In genomic region chr9:14221558-14221957, GRCh38 we compare ENCODE assay signal across 9 cellular contexts.
DNase-seq lines count a peak whose midpoint lies in the region; ATAC-seq and TF ChIP-seq lines count a peak whose summit lies in the region.
"Had no signal": no experiment of that assay in that cellular context is flagged by ENCODE, and none has a peak within 500 bp of the region (broad histone marks: within the 10 kb centered on the region; RNA-seq: fewer than 3 reads in every experiment).

No MANE protein-coding gene starts in this region.

- H4K20me1 ChIP-seq in fibroblast of lung (ENCODE audit: control insufficient read depth, extremely low read depth, insufficient read depth, low read length) (no peaks in the 10 kb centered on the region), osteoblast (ENCODE audit: insufficient read depth, low read length) (no peaks in the 10 kb centered on the region)

- DNase-seq in DMS 273 treated with DMSO at 0.1 percent for 48 hours (lab: John Stamatoyannopoulos, UW): peak; percentile 17
- no peak for DNase-seq in RWPE2 (ENCODE audit: low spot score)
- peak; percentile 82 to 88 for DNase-seq in fibroblast of lung (ENCODE audit: low read depth in 2 of 2)
- DNase-seq in osteoblast (ENCODE audit: insufficient read length, low spot score, missing footprints): peak; percentile 51
- no peak for DNase-seq in vagina (ENCODE audit: extremely low spot score in 2 of 2)

- no peak overlapping the region for H3K9ac ChIP-seq in fibroblast of lung (ENCODE audit: insufficient read depth, low read length)

- TF ChIP-seq CTCF in RWPE2 (IDR thresholded peaks at IDR 0.05; ENCODE audit: poor library complexity, severe bottlenecking): no peak
- no peak for TF ChIP-seq CTCF in fibroblast of lung (conservative IDR thresholded peaks at IDR 0.05 in 1 of 2, IDR thresholded peaks at IDR 0.05 in 1 of 2; ENCODE audit: low read depth in 1 of 2, low read length in 2 of 2)
- TF ChIP-seq CTCF in osteoblast (IDR thresholded peaks at IDR 0.05; ENCODE audit: extremely low read depth, low read depth, low read length): no peak
- no peak for TF ChIP-seq CTCF in vagina (IDR thresholded peaks at IDR 0.05)

- intact Hi-C loops in vagina (cut with DNase I): no loop called here

- H2AFZ ChIP-seq in fibroblast of lung (ENCODE audit: low read length): no peak overlapping the region
- no peak overlapping the region for H2AFZ ChIP-seq in osteoblast (ENCODE audit: low read length)

- H3K36me3 ChIP-seq in RWPE2 (ENCODE audit: low read depth) (peaks cover 15% of the 10 kb centered on the region), fibroblast of lung (ENCODE audit: control insufficient read depth, insufficient read depth, low read length) (no peaks in the 10 kb centered on the region), osteoblast (ENCODE audit: insufficient read depth, low read length) (no peaks in the 10 kb centered on the region), vagina (no peaks in the 10 kb centered on the region)

- H3K27ac ChIP-seq in RWPE2 (ENCODE audit: poor library complexity, severe bottlenecking) (peak overlapping the region; percentile 95), fibroblast of lung (ENCODE audit: insufficient read depth, low read length) (no peak overlapping the region), osteoblast (ENCODE audit: low read depth, low read length) (peak overlapping the region; percentile 66), vagina (no peak overlapping the region)
- H3K27ac ChIP-seq: SK-N-MC had no signal

- H3K4me2 ChIP-seq in fibroblast of lung (ENCODE audit: extremely low read depth, insufficient read depth, low read length) (no peak overlapping the region), osteoblast (ENCODE audit: insufficient read depth, low read length) (peak overlapping the region; percentile 40)

- H3K79me2 ChIP-seq in fibroblast of lung (ENCODE audit: control insufficient read depth, insufficient read depth, low read length): no peaks in the 10 kb centered on the region
- peaks cover 25% of the 10 kb centered on the region for H3K79me2 ChIP-seq in osteoblast (ENCODE audit: insufficient read depth, low read length)

- H3K9me3 ChIP-seq in RWPE2 (ENCODE audit: severe bottlenecking): no peaks in the 10 kb centered on the region
- H3K9me3 ChIP-seq in fibroblast of lung (ENCODE audit: control insufficient read depth, insufficient read depth, low read depth, low read length): no peaks in the 10 kb centered on the region
- no peaks in the 10 kb centered on the region for H3K9me3 ChIP-seq in osteoblast (ENCODE audit: low read depth, low read length)
- no peaks in the 10 kb centered on the region for H3K9me3 ChIP-seq in vagina

- TF ChIP-seq POLR2A in GM18505 (IDR thresholded peaks at IDR 0.05; ENCODE audit: borderline replicate concordance, extremely low read depth, insufficient read depth, insufficient read length) (no peak), vagina (IDR thresholded peaks at IDR 0.05) (no peak)

- no peak overlapping the region for H3K4me3 ChIP-seq in RWPE2 (ENCODE audit: severe bottlenecking)
- H3K4me3 ChIP-seq in fibroblast of lung (replicated peaks in 1 of 4; ENCODE audit: control extremely low read depth in 1 of 4, insufficient read depth in 1 of 4, low read depth in 3 of 4, low read length in 4 of 4): no peak overlapping the region
- no peak overlapping the region for H3K4me3 ChIP-seq in osteoblast (ENCODE audit: insufficient read depth, low read length)
- H3K4me3 ChIP-seq in vagina: no peak overlapping the region
- H3K4me3 ChIP-seq: SK-N-MC had no signal

- peaks cover 52% of the 10 kb centered on the region for H3K4me1 ChIP-seq in RWPE2 (ENCODE audit: insufficient read depth, poor library complexity, severe bottlenecking)
- peaks cover 7% of the 10 kb centered on the region for H3K4me1 ChIP-seq in fibroblast of lung (ENCODE audit: control insufficient read depth, extremely low read depth, insufficient read depth, low read length)
- peaks cover 46% of the 10 kb centered on the region for H3K4me1 ChIP-seq in osteoblast (ENCODE audit: insufficient read depth, low read length)
- peaks cover 28% of the 10 kb centered on the region for H3K4me1 ChIP-seq in vagina

- H3K27me3 ChIP-seq in RWPE2 (ENCODE audit: insufficient read depth, poor library complexity, severe bottlenecking) (no peaks in the 10 kb centered on the region), fibroblast of lung (ENCODE audit: control insufficient read depth, insufficient read depth, low read length) (no peaks in the 10 kb centered on the region), osteoblast (ENCODE audit: insufficient read depth, low read length) (no peaks in the 10 kb centered on the region), vagina (no peaks in the 10 kb centered on the region)

- ATAC-seq in RWPE2 (ENCODE audit: low read depth): peak; percentile 87
- no peak for ATAC-seq in GM18517 (IDR thresholded peaks at IDR 0.05; ENCODE audit: unreplicated experiment)
- ATAC-seq in GM21825 (IDR thresholded peaks at IDR 0.05; ENCODE audit: unreplicated experiment): no peak
- no peak for ATAC-seq in GM18505 (IDR thresholded peaks at IDR 0.05; ENCODE audit: unreplicated experiment)

Comparison
In these comparisons a context has a peak if more than half of its experiments do, and no peak if none do; other contexts are left out.
1. DNase-seq: peak in DMS 273 treated with DMSO at 0.1 percent for 48 hours (single experiment), fibroblast of lung (2 of 2) and osteoblast (single experiment); none in RWPE2 (single experiment) and vagina (0 of 2).
2. H3K27ac ChIP-seq: peak in RWPE2 (single experiment) and osteoblast (single experiment); none in fibroblast of lung (single experiment) and vagina (single experiment).